8 cellular contexts compared by ENCODE assay signal in the genomic region with DNA sequence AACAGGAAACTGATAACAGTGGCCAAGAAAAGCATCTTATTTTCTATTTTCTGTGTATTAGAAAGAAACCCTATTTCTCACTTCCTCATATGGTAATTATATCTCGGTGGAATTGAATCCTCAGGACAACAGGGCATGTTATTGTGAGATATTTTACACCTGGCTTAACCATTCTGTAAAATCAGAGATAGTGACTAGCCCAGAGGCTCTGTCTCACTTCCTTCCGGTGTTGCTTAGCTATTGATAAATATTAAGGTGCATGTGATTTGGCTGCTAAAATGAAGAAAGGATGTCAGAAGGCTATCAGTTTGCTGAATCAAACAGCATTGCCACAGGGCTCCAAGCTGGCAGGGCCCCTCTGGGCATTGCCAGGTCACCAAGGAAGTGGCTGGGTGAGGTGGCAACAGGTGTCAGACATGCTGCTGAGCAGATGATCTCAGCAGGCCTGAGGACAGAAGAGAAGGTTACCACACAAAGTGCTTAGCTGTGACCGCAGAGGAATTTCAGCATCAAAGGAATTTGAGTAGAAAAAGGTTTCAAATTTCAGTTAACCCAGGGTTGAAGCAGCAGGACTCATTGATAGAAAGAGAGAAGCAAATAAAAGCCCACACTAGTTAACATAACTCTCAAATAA.
A peak's percentile ranks its signal among the peaks of the same experiment; 100 is the strongest.
DNase-seq lines count a peak whose midpoint lies in the region; ATAC-seq, FAIRE-seq and TF ChIP-seq lines count a peak whose summit lies in the region.

No MANE protein-coding gene starts in this region.

- peak; percentile 93 for ATAC-seq in GM19023 (IDR thresholded peaks at IDR 0.05; ENCODE audit: unreplicated experiment)
- peak; percentile 92 for ATAC-seq in HG03045 (IDR thresholded peaks at IDR 0.05; ENCODE audit: unreplicated experiment)

- H3K36me3 ChIP-seq in Peyer's patch, result no peaks in the 10 kb centered on the region

- peaks cover 6% of the 10 kb centered on the region for H3K27me3 Mint-ChIP-seq in glutamatergic neuron (ENCODE audit: unreplicated experiment)

- no peak overlapping the region for H3K4me3 ChIP-seq in Peyer's patch

- H3K27ac ChIP-seq in Peyer's patch, result peak overlapping the region in 1 of 4 donors; percentile 61

- DNase-seq in COLO668 (lab: John Stamatoyannopoulos, UW; ENCODE audit: unreplicated experiment), result peak; percentile 62
- DNase-seq in Peyer's patch, result peak; percentile 54 to 73 (median 72)
- peak; percentile 29 for DNase-seq in glutamatergic neuron
- DNase-seq in urothelium cell line (ENCODE audit: low spot score), result peak; percentile 36
- no peak for DNase-seq in activated CD4-positive, alpha-beta T cell treated with anti-CD3 and anti-CD28 coated beads for 48 hours
- no peak for DNase-seq in NCI-H82 treated with DMSO at 0.1 percent for 48 hours (lab: John Stamatoyannopoulos, UW; ENCODE audit: unreplicated experiment)

- H3K27me3 ChIP-seq in Peyer's patch, result no peaks in the 10 kb centered on the region

- no peak for FAIRE-seq in urothelium cell line (lab: Jason Lieb, UNC)

- no peak overlapping the region for H3K27ac Mint-ChIP-seq in glutamatergic neuron (ENCODE audit: unreplicated experiment)

- no peaks in the 10 kb centered on the region for H3K9me3 ChIP-seq in Peyer's patch

- no peak overlapping the region for H3K4me3 Mint-ChIP-seq in glutamatergic neuron (ENCODE audit: unreplicated experiment)

- H3K36me3 Mint-ChIP-seq in glutamatergic neuron (ENCODE audit: unreplicated experiment), result no peaks in the 10 kb centered on the region

- TF ChIP-seq CTCF in Peyer's patch (IDR thresholded peaks at IDR 0.05), result no peak
- no peak for TF ChIP-seq CTCF in glutamatergic neuron (IDR thresholded peaks at IDR 0.05; ENCODE audit: partially characterized antibody, unreplicated experiment)

- peaks cover 6% of the 10 kb centered on the region for H3K9me3 Mint-ChIP-seq in glutamatergic neuron (ENCODE audit: unreplicated experiment)

- H3K4me1 Mint-ChIP-seq in glutamatergic neuron (ENCODE audit: low read depth, unreplicated experiment), result peaks cover 11% of the 10 kb centered on the region

- TF ChIP-seq POLR2A in Peyer's patch (IDR thresholded peaks at IDR 0.05), result no peak

- no peaks in the 10 kb centered on the region for H3K4me1 ChIP-seq in Peyer's patch

Comparison
In these comparisons a context has a peak if more than half of its experiments do, and no peak if none do; other contexts are left out.
1. DNase-seq: peak in COLO668 (single experiment), Peyer's patch (3 of 3), glutamatergic neuron (single experiment) and urothelium cell line (single experiment); none in activated CD4-positive, alpha-beta T cell treated with anti-CD3 and anti-CD28 coated beads for 48 hours (single experiment) and NCI-H82 treated with DMSO at 0.1 percent for 48 hours (single experiment).